7 cellular contexts compared by ENCODE assay signal in the genomic region with DNA sequence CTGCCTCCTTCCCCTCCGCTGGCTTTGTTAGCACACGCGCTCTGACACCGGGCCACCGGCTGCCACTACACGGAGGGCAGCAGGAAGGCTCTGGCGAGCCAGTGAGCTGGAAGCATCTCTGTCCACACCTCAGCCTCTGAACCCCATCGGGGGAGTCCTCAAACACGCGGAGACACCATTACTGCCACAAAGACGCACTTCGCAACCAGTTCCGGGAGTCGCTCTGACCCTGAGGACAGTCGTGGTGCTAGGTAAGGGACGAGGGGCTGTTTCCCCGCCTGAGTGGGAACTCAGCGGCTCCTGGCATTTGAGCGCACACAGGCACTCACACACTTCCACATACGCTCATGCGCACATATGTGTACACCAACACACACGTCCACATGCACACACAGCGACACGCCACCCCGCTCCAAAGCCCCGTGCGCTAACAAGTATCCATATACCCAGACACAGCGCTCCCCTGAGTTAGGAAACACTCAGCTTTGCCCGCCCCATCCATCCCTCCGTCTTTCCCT.
DNase-seq lines count a peak whose midpoint lies in the region; ATAC-seq and TF ChIP-seq lines count a peak whose summit lies in the region.

No MANE protein-coding gene starts in this region.

- ATAC-seq in GM18498 (IDR thresholded peaks at IDR 0.05; ENCODE audit: unreplicated experiment): peak; percentile 31
- peak; percentile 24 for ATAC-seq in GM21619 (IDR thresholded peaks at IDR 0.05; ENCODE audit: unreplicated experiment)
- peak in 1 of 2 donors; percentile 3 for ATAC-seq in gastrocnemius medialis

- intact Hi-C loops in left ventricle myocardium inferior (cut with micrococcal nuclease) (no loop called here), gastrocnemius medialis (cut with DNase I; ENCODE audit: low total_unique reads) (loop anchor here (5.0 kb wide), 1 partner anchor 104 kb away; no protein-coding TSS in a partner anchor)

- TF ChIP-seq POLR2A in gastrocnemius medialis (IDR thresholded peaks at IDR 0.05): no peak

- H3K4me3 ChIP-seq in left ventricle myocardium inferior (peak overlapping the region; percentile 87), gastrocnemius medialis (peak overlapping the region; percentile 64 to 74 (median 69))

- no peaks in the 10 kb centered on the region for H3K36me3 ChIP-seq in left ventricle myocardium inferior
- no peaks in the 10 kb centered on the region for H3K36me3 ChIP-seq in gastrocnemius medialis

- H3K4me1 ChIP-seq in left ventricle myocardium inferior (peaks cover 60% of the 10 kb centered on the region), gastrocnemius medialis (peaks cover 0 to 16% of the 10 kb centered on the region in 2 donors)

- H3K27me3 ChIP-seq in left ventricle myocardium inferior (ENCODE audit: low read depth) (no peaks in the 10 kb centered on the region), gastrocnemius medialis (peaks cover 9 to 15% (median 14%) of the 10 kb centered on the region in 3 donors)

- DNase-seq in KBM-7: peak; percentile 77
- peak; percentile 69 for DNase-seq in activated CD8-positive, alpha-beta memory T cell treated with anti-CD3 and anti-CD28 coated beads for 24 hours
- DNase-seq in left ventricle myocardium inferior: peak; percentile 21
- DNase-seq in gastrocnemius medialis: no peak
- DNase-seq in NCI-H2107 (lab: John Stamatoyannopoulos, UW): no peak

- no peak for TF ChIP-seq CTCF in left ventricle myocardium inferior (IDR thresholded peaks at IDR 0.05; ENCODE audit: borderline replicate concordance)
- no peak for TF ChIP-seq CTCF in gastrocnemius medialis (IDR thresholded peaks at IDR 0.05 in 4 of 5, conservative IDR thresholded peaks at IDR 0.05 in 1 of 5)

- H3K9me3 ChIP-seq in left ventricle myocardium inferior (replicated peaks) (no peaks in the 10 kb centered on the region), gastrocnemius medialis (no peaks in the 10 kb centered on the region)

- H3K27ac ChIP-seq in left ventricle myocardium inferior (replicated peaks) (peak overlapping the region; percentile 91), gastrocnemius medialis (peak overlapping the region in 1 of 4 donors; percentile 78)

- in situ Hi-C loops in KBM-7 (cut with MboI; ENCODE audit: low pct_unique_long_range_greater_than_20kb, low sequenced_read_pairs): no loop called here
- in situ Hi-C loops in gastrocnemius medialis (cut with MboI; ENCODE audit: low sequenced_read_pairs in 4 of 4): loop anchor here in 1 of 4 donors (10.0 kb wide), 1 partner anchor 63 kb away; no protein-coding TSS in a partner anchor

Comparison
In these comparisons a context has a peak if more than half of its experiments do, and no peak if none do; other contexts are left out.
1. DNase-seq: peak in KBM-7 (single experiment), activated CD8-positive, alpha-beta memory T cell treated with anti-CD3 and anti-CD28 coated beads for 24 hours (single experiment) and left ventricle myocardium inferior (single experiment); none in gastrocnemius medialis (0 of 2) and NCI-H2107 (single experiment).